Comparison of ENCODE assay signal across 21 cellular contexts in genomic region chrX:148691456-148691855, GRCh38.
"Had no signal": no experiment of that assay in that cellular context is flagged by ENCODE, and none has a peak within 500 bp of the region (broad histone marks: within the 10 kb centered on the region; RNA-seq: fewer than 3 reads in every experiment).

No MANE protein-coding gene starts in this region.

- H3K27ac ChIP-seq: brain microvascular endothelial cell, left ventricle myocardium inferior, neutrophil, right lobe of liver, thoracic aorta, uterus had no signal

- H3K27me3 ChIP-seq: brain microvascular endothelial cell, neutrophil, right lobe of liver, uterus had no signal

- H3K36me3 ChIP-seq: brain microvascular endothelial cell, left ventricle myocardium inferior, neutrophil, right lobe of liver, thoracic aorta, uterus had no signal

- DNase-seq: activated B cell treated with CpG ODN at 0.5 μM for 24 hours; activated CD4-positive, alpha-beta T cell treated with anti-CD3 and anti-CD28 coated beads, Interleukin-2, amount 50 U/mL, for 1 hour; activated effector memory CD4-positive, alpha-beta T cell treated with Interleukin-2 at 50 U/mL for 16 hours; activated naive CD4-positive, alpha-beta T cell treated with Interleukin-2 at 50 U/mL for 16 hours; anterior cingulate cortex; brain microvascular endothelial cell; caudate nucleus; cortex of kidney; foreskin melanocyte; left ventricle myocardium inferior; naive B cell; nephron progenitor cell; right lobe of liver; small intestine; stimulated activated CD4-positive, alpha-beta T cell treated with anti-CD3 and anti-CD28 coated beads, Interleukin-4, amount 100 ng/mL, for 24 hours; T-helper 2 cell; uterus had no signal

- ATAC-seq: right lobe of liver; stimulated activated effector memory CD8-positive, alpha-beta T cell treated with anti-CD3 and anti-CD28 coated beads, Interleukin-12 subunit alpha, Interleukin-12 subunit beta, amount 100 ng/mL, for 72 hours had no signal

- H3K4me1 ChIP-seq: left ventricle myocardium inferior, right lobe of liver, uterus had no signal

- H3K4me3 ChIP-seq: left ventricle myocardium inferior, lung, right lobe of liver, thoracic aorta, uterus had no signal

- H3K9me3 ChIP-seq: left ventricle myocardium inferior, neutrophil, right lobe of liver, thoracic aorta had no signal
